11 cellular contexts compared by ENCODE assay signal in genomic region chr2:216685327-216685875, GRCh38.
"Had no signal": no experiment of that assay in that cellular context is flagged by ENCODE, and none has a peak within 500 bp of the region (broad histone marks: within the 10 kb centered on the region; RNA-seq: fewer than 3 reads in every experiment).

No MANE protein-coding gene starts in this region.

- H3K4me3 Mint-ChIP-seq: activated CD8-positive, alpha-beta T cell treated with anti-CD3 and anti-CD28 coated beads, Interleukin-2, amount 10 ng/mL, durations not matched to agents 7 days and 5 days; dendritic cell treated with granulocyte-macrophage colony-stimulating factor and Interleukin-4, amounts not matched to agents 40 ng/mL and 50 ng/mL, for 4 days; natural killer cell treated with Interleukin-12 subunit alpha and Interleukin-12 subunit beta and Interleukin-15 and Interleukin-18, amount 100 ng/mL, for 72 hours had no signal

- H3K9me3 Mint-ChIP-seq: dendritic cell treated with granulocyte-macrophage colony-stimulating factor and Interleukin-4, amounts not matched to agents 40 ng/mL and 50 ng/mL, for 4 days; natural killer cell treated with Interleukin-12 subunit alpha and Interleukin-12 subunit beta and Interleukin-15 and Interleukin-18, amount 100 ng/mL, for 72 hours had no signal

- H3K27ac Mint-ChIP-seq: activated CD8-positive, alpha-beta T cell treated with anti-CD3 and anti-CD28 coated beads, Interleukin-2, amount 10 ng/mL, durations not matched to agents 7 days and 5 days; dendritic cell treated with granulocyte-macrophage colony-stimulating factor and Interleukin-4, amounts not matched to agents 40 ng/mL and 50 ng/mL, for 4 days; natural killer cell treated with Interleukin-12 subunit alpha and Interleukin-12 subunit beta and Interleukin-15 and Interleukin-18, amount 100 ng/mL, for 72 hours had no signal

- H3K36me3 Mint-ChIP-seq: natural killer cell treated with Interleukin-12 subunit alpha and Interleukin-12 subunit beta and Interleukin-15 and Interleukin-18, amount 100 ng/mL, for 72 hours had no signal

- ATAC-seq: activated CD8-positive, alpha-beta T cell treated with anti-CD3 and anti-CD28 coated beads, Interleukin-2, amount 10 ng/mL, durations not matched to agents 7 days and 5 days; left colon; natural killer cell treated with Interleukin-12 subunit alpha and Interleukin-12 subunit beta and Interleukin-15 and Interleukin-18, amount 100 ng/mL, for 72 hours had no signal

- DNase-seq: activated CD4-positive, alpha-beta T cell treated with anti-CD3 and anti-CD28 coated beads for 48 hours; activated CD8-positive, alpha-beta memory T cell treated with anti-CD3 and anti-CD28 coated beads, Interleukin-2, amount 50 U/mL, for 48 hours; activated CD8-positive, alpha-beta T cell treated with anti-CD3 and anti-CD28 coated beads, Interleukin-2, amount 10 ng/mL, durations not matched to agents 7 days and 5 days; activated naive CD4-positive, alpha-beta T cell; central memory CD4-positive, alpha-beta T cell; head of caudate nucleus; left colon; mammary epithelial cell; T1000 had no signal
